Comparison of ENCODE assay signal across 19 cellular contexts in the genomic region with DNA sequence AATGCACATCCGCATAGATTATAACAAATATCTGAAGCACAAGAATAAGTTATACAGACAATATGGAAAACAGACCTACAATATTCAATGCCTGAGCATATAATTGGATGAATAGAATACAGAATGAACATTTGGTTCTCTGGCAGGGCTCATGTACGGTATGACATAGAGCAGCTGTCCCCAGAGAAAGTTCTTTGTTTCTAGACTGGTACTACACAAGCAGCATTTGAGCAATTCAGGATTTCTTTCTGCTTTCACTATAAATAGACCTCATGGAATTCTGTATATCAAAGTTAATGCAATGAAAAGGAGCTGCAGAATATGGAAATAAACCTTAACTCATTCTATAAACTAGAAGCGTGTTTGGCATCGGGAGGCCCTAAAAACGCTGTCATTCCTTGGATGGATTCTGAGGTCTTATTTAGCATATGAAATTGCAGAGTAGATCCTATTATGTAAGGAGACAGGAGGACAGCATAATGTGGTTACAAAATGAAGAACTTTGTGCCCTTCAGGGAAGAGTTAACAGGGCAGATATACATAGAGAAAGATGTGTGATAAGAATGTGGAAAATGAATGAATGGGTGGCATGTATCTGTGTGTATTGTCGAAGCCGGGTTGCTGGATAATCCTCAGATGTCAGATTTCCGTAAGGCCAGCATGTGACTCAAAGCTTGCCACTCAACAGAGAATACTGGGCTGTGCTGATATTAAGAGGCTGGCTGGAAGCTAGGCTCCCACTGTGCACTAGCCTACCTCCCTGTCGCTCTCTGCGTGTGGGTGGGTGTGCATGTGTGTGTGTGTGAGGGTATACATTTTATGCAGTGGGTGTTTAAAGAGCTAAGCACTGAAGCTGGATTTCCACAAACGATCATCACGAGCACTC.
DNase-seq lines count a peak whose midpoint lies in the region; ATAC-seq and TF ChIP-seq lines count a peak whose summit lies in the region.
"Had no signal": no experiment of that assay in that cellular context is flagged by ENCODE, and none has a peak within 500 bp of the region (broad histone marks: within the 10 kb centered on the region; RNA-seq: fewer than 3 reads in every experiment).

No MANE protein-coding gene starts in this region.

- peak overlapping the region; percentile 6 for H2AFZ ChIP-seq in osteoblast (ENCODE audit: low read length)

- H3K9me3 ChIP-seq in osteoblast (ENCODE audit: low read depth, low read length) (no peaks in the 10 kb centered on the region), vagina (no peaks in the 10 kb centered on the region), right lobe of liver (no peaks in the 10 kb centered on the region)
- H3K9me3 ChIP-seq: A549; BLaER1 treated with 17β-estradiol and CSF1 and Interleukin-3, amounts not matched to agents 10 nM and 100 nM had no signal

- H3K79me2 ChIP-seq in osteoblast (ENCODE audit: insufficient read depth, low read length) = peaks cover 63% of the 10 kb centered on the region

- no peaks in the 10 kb centered on the region for H3K36me3 Mint-ChIP-seq in stimulated activated effector memory CD8-positive, alpha-beta T cell treated with anti-CD3 and anti-CD28 coated beads, Interleukin-12 subunit alpha, Interleukin-12 subunit beta, amount 100 ng/mL, for 72 hours
- H3K36me3 Mint-ChIP-seq: activated naive CD8-positive, alpha-beta T cell treated with anti-CD3 and anti-CD28 coated beads for 36 hours; natural killer cell treated with Interleukin-12 subunit alpha and Interleukin-12 subunit beta and Interleukin-15 and Interleukin-18, amount 100 ng/mL, for 72 hours had no signal

- TF ChIP-seq CTCF in osteoblast (IDR thresholded peaks at IDR 0.05; ENCODE audit: extremely low read depth, low read depth, low read length) (no peak), vagina (IDR thresholded peaks at IDR 0.05) (no peak), right lobe of liver (IDR thresholded peaks at IDR 0.05) (no peak)

- H4K20me1 ChIP-seq in osteoblast (ENCODE audit: insufficient read depth, low read length) = peaks cover 2% of the 10 kb centered on the region
- H4K20me1 ChIP-seq: BLaER1 treated with 17β-estradiol and CSF1 and Interleukin-3, amounts not matched to agents 10 nM and 100 nM had no signal

- intact Hi-C loops in left cardiac atrium (cut with DNase I) (no loop called here), vagina (cut with DNase I) (no loop called here), right lobe of liver (cut with DNase I) (no loop called here)

- H3K4me3 Mint-ChIP-seq in stimulated activated effector memory CD8-positive, alpha-beta T cell treated with anti-CD3 and anti-CD28 coated beads, Interleukin-12 subunit alpha, Interleukin-12 subunit beta, amount 100 ng/mL, for 72 hours = no peak overlapping the region
- H3K4me3 Mint-ChIP-seq: activated CD4-positive, alpha-beta T cell treated with anti-CD3 and anti-CD28 coated beads for 36 hours; activated naive CD8-positive, alpha-beta T cell treated with anti-CD3 and anti-CD28 coated beads for 36 hours; natural killer cell treated with Interleukin-12 subunit alpha and Interleukin-12 subunit beta and Interleukin-15 and Interleukin-18, amount 100 ng/mL, for 72 hours had no signal

- no peaks in the 10 kb centered on the region for H3K4me1 Mint-ChIP-seq in stimulated activated effector memory CD8-positive, alpha-beta T cell treated with anti-CD3 and anti-CD28 coated beads, Interleukin-12 subunit alpha, Interleukin-12 subunit beta, amount 100 ng/mL, for 72 hours
- H3K4me1 Mint-ChIP-seq: activated CD4-positive, alpha-beta T cell treated with anti-CD3 and anti-CD28 coated beads for 36 hours; activated naive CD8-positive, alpha-beta T cell treated with anti-CD3 and anti-CD28 coated beads for 36 hours had no signal

- H3K4me2 ChIP-seq in osteoblast (ENCODE audit: insufficient read depth, low read length) = no peak overlapping the region
- H3K4me2 ChIP-seq: A549; BLaER1 treated with 17β-estradiol and CSF1 and Interleukin-3, amounts not matched to agents 10 nM and 100 nM had no signal

- DNase-seq in Ammon's horn (ENCODE audit: low spot score) (peak; percentile 57), caudate nucleus (lab: John Stamatoyannopoulos, UW) (peak in 46 of 61 donors; percentile 5 to 81 (median 36)), left cardiac atrium (no peak), osteoblast (ENCODE audit: insufficient read length, low spot score, missing footprints) (peak; percentile 34), vagina (ENCODE audit: extremely low spot score in 2 of 2) (no peak), right lobe of liver (no peak)
- DNase-seq in stimulated activated effector memory CD8-positive, alpha-beta T cell treated with anti-CD3 and anti-CD28 coated beads, Interleukin-12 subunit alpha, Interleukin-12 subunit beta, amount 100 ng/mL, for 72 hours (ENCODE audit: low spot score in 2 of 2) = no peak
- no peak for DNase-seq in activated CD4-positive, alpha-beta T cell treated with anti-CD3 and anti-CD28 coated beads, Interleukin-2, amount 50 U/mL, for 4 hours
- DNase-seq: activated CD4-positive, alpha-beta T cell treated with anti-CD3 and anti-CD28 coated beads for 36 hours; activated naive CD8-positive, alpha-beta T cell treated with anti-CD3 and anti-CD28 coated beads for 36 hours; dermis blood vessel endothelial cell; foreskin keratinocyte; NCI-H146; NCI-H526 treated with DMSO at 0.1 percent for 48 hours; T-helper 1 cell had no signal

- H3K4me3 ChIP-seq in osteoblast (ENCODE audit: insufficient read depth, low read length) (no peak overlapping the region), vagina (no peak overlapping the region), right lobe of liver (no peak overlapping the region)
- H3K4me3 ChIP-seq: A549; BLaER1 treated with 17β-estradiol and CSF1 and Interleukin-3, amounts not matched to agents 10 nM and 100 nM; K562 had no signal

- H3K9me3 Mint-ChIP-seq in stimulated activated effector memory CD8-positive, alpha-beta T cell treated with anti-CD3 and anti-CD28 coated beads, Interleukin-12 subunit alpha, Interleukin-12 subunit beta, amount 100 ng/mL, for 72 hours = no peaks in the 10 kb centered on the region
- H3K9me3 Mint-ChIP-seq: activated naive CD8-positive, alpha-beta T cell treated with anti-CD3 and anti-CD28 coated beads for 36 hours; natural killer cell treated with Interleukin-12 subunit alpha and Interleukin-12 subunit beta and Interleukin-15 and Interleukin-18, amount 100 ng/mL, for 72 hours had no signal

- ATAC-seq in left cardiac atrium (peak; percentile 29 to 38), right lobe of liver (no peak)
- ATAC-seq in stimulated activated effector memory CD8-positive, alpha-beta T cell treated with anti-CD3 and anti-CD28 coated beads, Interleukin-12 subunit alpha, Interleukin-12 subunit beta, amount 100 ng/mL, for 72 hours = no peak
- ATAC-seq: A549; activated CD4-positive, alpha-beta T cell treated with anti-CD3 and anti-CD28 coated beads for 36 hours; foreskin keratinocyte; K562; natural killer cell treated with Interleukin-12 subunit alpha and Interleukin-12 subunit beta and Interleukin-15 and Interleukin-18, amount 100 ng/mL, for 72 hours had no signal

- H3K36me3 ChIP-seq in osteoblast (ENCODE audit: insufficient read depth, low read length) (no peaks in the 10 kb centered on the region), vagina (no peaks in the 10 kb centered on the region), right lobe of liver (no peaks in the 10 kb centered on the region)
- H3K36me3 ChIP-seq: BLaER1 treated with 17β-estradiol and CSF1 and Interleukin-3, amounts not matched to agents 10 nM and 100 nM had no signal

- WGBS in right lobe of liver (ENCODE audit: insufficient coverage, low coverage, low lambda C conversion rate, missing lambda C conversion rate) = 68% methylated on average over 10 of the region's 12 CpGs

- H3K27me3 ChIP-seq in osteoblast (ENCODE audit: insufficient read depth, low read length) = no peaks in the 10 kb centered on the region
- no peaks in the 10 kb centered on the region for H3K27me3 ChIP-seq in vagina
- H3K27me3 ChIP-seq in right lobe of liver = no peaks in the 10 kb centered on the region
- H3K27me3 ChIP-seq: BLaER1 treated with 17β-estradiol and CSF1 and Interleukin-3, amounts not matched to agents 10 nM and 100 nM had no signal

- H3K4me1 ChIP-seq in osteoblast (ENCODE audit: insufficient read depth, low read length) (peaks cover 53% of the 10 kb centered on the region), vagina (peaks cover 13% of the 10 kb centered on the region), right lobe of liver (peaks cover 0 to 47% (median 22%) of the 10 kb centered on the region in 4 donors)
- H3K4me1 ChIP-seq: foreskin keratinocyte had no signal

- H3K27ac Mint-ChIP-seq in stimulated activated effector memory CD8-positive, alpha-beta T cell treated with anti-CD3 and anti-CD28 coated beads, Interleukin-12 subunit alpha, Interleukin-12 subunit beta, amount 100 ng/mL, for 72 hours = no peak overlapping the region
- H3K27ac Mint-ChIP-seq: activated CD4-positive, alpha-beta T cell treated with anti-CD3 and anti-CD28 coated beads for 36 hours; activated naive CD8-positive, alpha-beta T cell treated with anti-CD3 and anti-CD28 coated beads for 36 hours; natural killer cell treated with Interleukin-12 subunit alpha and Interleukin-12 subunit beta and Interleukin-15 and Interleukin-18, amount 100 ng/mL, for 72 hours had no signal

- H3K27ac ChIP-seq in caudate nucleus (ENCODE audit: low read depth, low read length) (peak overlapping the region; percentile 59), osteoblast (ENCODE audit: low read depth, low read length) (no peak overlapping the region), vagina (no peak overlapping the region), right lobe of liver (no peak overlapping the region)
- H3K27ac ChIP-seq: A549; BLaER1 treated with 17β-estradiol and CSF1 and Interleukin-3, amounts not matched to agents 10 nM and 100 nM; foreskin keratinocyte had no signal

- no peak for TF ChIP-seq POLR2A in vagina (IDR thresholded peaks at IDR 0.05)
- no peak for TF ChIP-seq POLR2A in right lobe of liver (IDR thresholded peaks at IDR 0.05)

Comparison
In these comparisons a context has a peak if more than half of its experiments do, and no peak if none do; other contexts are left out.
1. DNase-seq: peak in Ammon's horn (single experiment), caudate nucleus (46 of 61) and osteoblast (single experiment); none in left cardiac atrium (single experiment), stimulated activated effector memory CD8-positive, alpha-beta T cell treated with anti-CD3 and anti-CD28 coated beads, Interleukin-12 subunit alpha, Interleukin-12 subunit beta, amount 100 ng/mL, for 72 hours (0 of 2), vagina (0 of 2), activated CD4-positive, alpha-beta T cell treated with anti-CD3 and anti-CD28 coated beads, Interleukin-2, amount 50 U/mL, for 4 hours (0 of 2) and right lobe of liver (0 of 3).
2. ATAC-seq: peak in left cardiac atrium (2 of 2); none in stimulated activated effector memory CD8-positive, alpha-beta T cell treated with anti-CD3 and anti-CD28 coated beads, Interleukin-12 subunit alpha, Interleukin-12 subunit beta, amount 100 ng/mL, for 72 hours (single experiment) and right lobe of liver (0 of 4).